In genomic region chr4:20251061-20251795, GRCh38 we compare ENCODE assay signal across 8 cellular contexts. TPM values are rescaled to one million over a fixed set of nuclear protein-coding genes. Genes with fewer than 3 reads are reported as not detected.
A peak's percentile ranks its signal among the peaks of the same experiment; 100 is the strongest.
DNase-seq lines count a peak whose midpoint lies in the region; ATAC-seq and TF ChIP-seq lines count a peak whose summit lies in the region.

No MANE protein-coding gene starts in this region.

- no peaks in the 10 kb centered on the region for H3K36me3 ChIP-seq in kidney epithelial cell (ENCODE audit: control insufficient read depth, insufficient read depth, low read length)
- no peaks in the 10 kb centered on the region for H3K36me3 ChIP-seq in upper lobe of right lung

- no peaks in the 10 kb centered on the region for H3K27me3 ChIP-seq in AG04450 (ENCODE audit: control insufficient read depth, insufficient read depth, low read length)
- H3K27me3 ChIP-seq in kidney epithelial cell (ENCODE audit: control insufficient read depth, insufficient read depth, low read length): peaks cover 14% of the 10 kb centered on the region
- H3K27me3 ChIP-seq in upper lobe of right lung: peaks cover 33% of the 10 kb centered on the region

- TF ChIP-seq CTCF in AG04450 (IDR thresholded peaks at IDR 0.05; ENCODE audit: low read depth, low read length) (no peak), WI38 (IDR thresholded peaks at IDR 0.05; ENCODE audit: low read depth, low read length) (no peak), kidney epithelial cell (IDR thresholded peaks at IDR 0.05; ENCODE audit: insufficient read depth, low read length, poor library complexity, severe bottlenecking) (no peak), upper lobe of right lung (IDR thresholded peaks at IDR 0.05) (no peak)

- H3K4me3 ChIP-seq in AG04450 (ENCODE audit: low read depth, low read length): peak overlapping the region; percentile 80
- peak overlapping the region; percentile 62 for H3K4me3 ChIP-seq in WI38 (ENCODE audit: low read depth, low read length)
- peak overlapping the region; percentile 57 for H3K4me3 ChIP-seq in kidney epithelial cell (ENCODE audit: low read depth, low read length)
- peak overlapping the region; percentile 58 for H3K4me3 ChIP-seq in upper lobe of right lung

- no peak overlapping the region for H3K27ac Mint-ChIP-seq in activated CD8-positive, alpha-beta memory T cell treated with anti-CD3 and anti-CD28 coated beads, Interleukin-2, amount 10 ng/mL, durations not matched to agents 7 days and 5 days

- no peak overlapping the region for H3K4me3 Mint-ChIP-seq in activated CD8-positive, alpha-beta memory T cell treated with anti-CD3 and anti-CD28 coated beads, Interleukin-2, amount 10 ng/mL, durations not matched to agents 7 days and 5 days

- H3K27ac ChIP-seq in AG04450 (ENCODE audit: low read depth, low read length) (peak overlapping the region; percentile 21), upper lobe of right lung (no peak overlapping the region)

- H3K36me3 Mint-ChIP-seq in activated CD8-positive, alpha-beta memory T cell treated with anti-CD3 and anti-CD28 coated beads, Interleukin-2, amount 10 ng/mL, durations not matched to agents 7 days and 5 days: peaks cover 4% of the 10 kb centered on the region

- no peaks in the 10 kb centered on the region for H3K9me3 ChIP-seq in AG04450 (ENCODE audit: control insufficient read depth, insufficient read depth, low read length)
- no peaks in the 10 kb centered on the region for H3K9me3 ChIP-seq in upper lobe of right lung

- intact Hi-C loops in upper lobe of right lung (cut with DNase I): no loop called here

- H3K4me1 ChIP-seq in upper lobe of right lung: peaks cover 5% of the 10 kb centered on the region

- H3K4me1 Mint-ChIP-seq in activated CD8-positive, alpha-beta memory T cell treated with anti-CD3 and anti-CD28 coated beads, Interleukin-2, amount 10 ng/mL, durations not matched to agents 7 days and 5 days: peaks cover 6% of the 10 kb centered on the region

- CTCF ChIA-PET in AG04450 (lab: Charles Lee): interaction anchor here (0.8 to 0.9 kb wide), 2 partner anchors 9 kb away, joined by 3 read pairs; no protein-coding TSS in a partner anchor
- CTCF ChIA-PET in activated CD8-positive, alpha-beta memory T cell treated with anti-CD3 and anti-CD28 coated beads, Interleukin-2, amount 10 ng/mL, durations not matched to agents 7 days and 5 days (lab: Charles Lee): no interaction called here

- ATAC-seq in GM21529 (IDR thresholded peaks at IDR 0.05; ENCODE audit: unreplicated experiment) (peak; percentile 18), upper lobe of right lung (no peak)
- ATAC-seq in activated CD8-positive, alpha-beta memory T cell treated with anti-CD3 and anti-CD28 coated beads, Interleukin-2, amount 10 ng/mL, durations not matched to agents 7 days and 5 days: no peak

- peaks cover 49% of the 10 kb centered on the region for H3K27me3 Mint-ChIP-seq in activated CD8-positive, alpha-beta memory T cell treated with anti-CD3 and anti-CD28 coated beads, Interleukin-2, amount 10 ng/mL, durations not matched to agents 7 days and 5 days

- no peak for DNase-seq in AG04450 (ENCODE audit: low read depth, low spot score)
- no peak for DNase-seq in kidney epithelial cell (ENCODE audit: low read depth)
- DNase-seq in upper lobe of right lung: no peak
- no peak for DNase-seq in activated CD8-positive, alpha-beta memory T cell treated with anti-CD3 and anti-CD28 coated beads, Interleukin-2, amount 10 ng/mL, durations not matched to agents 7 days and 5 days
- no peak for DNase-seq in OCI-M1 (lab: John Stamatoyannopoulos, UW)
- DNase-seq in glomerular visceral epithelial cell (ENCODE audit: extremely low spot score): no peak

- H3K9me3 Mint-ChIP-seq in activated CD8-positive, alpha-beta memory T cell treated with anti-CD3 and anti-CD28 coated beads, Interleukin-2, amount 10 ng/mL, durations not matched to agents 7 days and 5 days (ENCODE audit: low read depth): no peaks in the 10 kb centered on the region

- POLR2A ChIA-PET in AG04450 (lab: Yijun Ruan, JAX): interaction anchor here (0.9 to 1.0 kb wide), 2 partner anchors 15 to 17 kb away, joined by 3 to 4 read pairs; no protein-coding TSS in a partner anchor

RNA-seq across cellular contexts. Expression of gene SLIT2, which starts 0.5 kb away (rescaled TPM):
- 15.2 and 16.0 TPM in 2 replicates for polyA plus RNA-seq in AG04450 (2011; rRNA removed)
- 29.8 and 33.5 TPM in 2 replicates for polyA minus RNA-seq in AG04450 (2011; rRNA and poly(A)+ RNA removed)
- total RNA-seq in kidney epithelial cell: 4.0 and 6.0 TPM in 2 replicates
- total RNA-seq in upper lobe of right lung: 181 TPM
- not detected for total RNA-seq in activated CD8-positive, alpha-beta memory T cell treated with anti-CD3 and anti-CD28 coated beads, Interleukin-2, amount 10 ng/mL, durations not matched to agents 7 days and 5 days

Comparison
In these comparisons a context has a peak if more than half of its experiments do, and no peak if none do; other contexts are left out.
1. RNA of gene SLIT2, which starts 0.5 kb away (total RNA-seq): 181 TPM in upper lobe of right lung (single experiment); 4.0 to 6.0 TPM in kidney epithelial cell and not detected in activated CD8-positive, alpha-beta memory T cell treated with anti-CD3 and anti-CD28 coated beads, Interleukin-2, amount 10 ng/mL, durations not matched to agents 7 days and 5 days; every median in the first group is over 10 times any median in the second.
2. Peak in every context shown above with its lines, with median percentiles within 50 percentile points of each other: H3K4me3 ChIP-seq.